16 cellular contexts compared by ENCODE assay signal in genomic region chr21:39654951-39655350, GRCh38. TPM values are rescaled to one million over a fixed set of nuclear protein-coding genes. Genes with fewer than 3 reads are reported as not detected.
DNase-seq lines count a peak whose midpoint lies in the region; ATAC-seq and TF ChIP-seq lines count a peak whose summit lies in the region.
"Had no signal": no experiment of that assay in that cellular context is flagged by ENCODE, and none has a peak within 500 bp of the region (broad histone marks: within the 10 kb centered on the region; RNA-seq: fewer than 3 reads in every experiment).

No MANE protein-coding gene starts in this region.

- no peaks in the 10 kb centered on the region for H3K27me3 Mint-ChIP-seq in GM23338 (ENCODE audit: insufficient read depth, low read depth, poor library complexity)
- peaks cover 19% of the 10 kb centered on the region for H3K27me3 Mint-ChIP-seq in stimulated activated naive CD8-positive, alpha-beta T cell treated with anti-CD3 and anti-CD28 coated beads, Interleukin-15, amount 100 ng/mL, for 72 hours

- peaks cover 81% of the 10 kb centered on the region for H3K36me3 Mint-ChIP-seq in GM23338 (ENCODE audit: low read depth)

- 90% methylated on average over 3 of the region's 3 CpGs for WGBS in hepatocyte (ENCODE audit: low lambda C conversion rate, missing lambda C conversion rate)

- peaks cover 14% of the 10 kb centered on the region for H3K4me1 Mint-ChIP-seq in GM23338
- H3K4me1 Mint-ChIP-seq in stimulated activated naive CD8-positive, alpha-beta T cell treated with anti-CD3 and anti-CD28 coated beads, Interleukin-15, amount 100 ng/mL, for 72 hours: no peaks in the 10 kb centered on the region
- H3K4me1 Mint-ChIP-seq: CD8-positive, alpha-beta memory T cell had no signal

- H3K4me2 ChIP-seq in GM23338 (no peak overlapping the region), hepatocyte (no peak overlapping the region)
- H3K4me2 ChIP-seq: BLaER1 had no signal

- no peak overlapping the region for H3K9ac ChIP-seq in muscle layer of colon (ENCODE audit: low read length)
- H3K9ac ChIP-seq: BLaER1 had no signal

- no peaks in the 10 kb centered on the region for H3K9me3 Mint-ChIP-seq in GM23338
- H3K9me3 Mint-ChIP-seq in stimulated activated naive CD8-positive, alpha-beta T cell treated with anti-CD3 and anti-CD28 coated beads, Interleukin-15, amount 100 ng/mL, for 72 hours: peaks cover 10 to 19% of the 10 kb centered on the region in 2 donors

- H3K36me3 ChIP-seq in GM23338 (ENCODE audit: insufficient read depth) (peaks cover 12% of the 10 kb centered on the region), hepatocyte (replicated peaks; ENCODE audit: insufficient read depth, low read depth) (no peaks in the 10 kb centered on the region), muscle layer of colon (ENCODE audit: insufficient read depth, low read length) (no peaks in the 10 kb centered on the region)
- H3K36me3 ChIP-seq in effector memory CD4-positive, alpha-beta T cell (ENCODE audit: control insufficient read depth, insufficient read depth, low read length): no peaks in the 10 kb centered on the region
- H3K36me3 ChIP-seq: BLaER1 had no signal

- ATAC-seq in GM23338: no peak
- no peak for ATAC-seq in sciatic nerve
- ATAC-seq in stimulated activated naive CD8-positive, alpha-beta T cell treated with anti-CD3 and anti-CD28 coated beads, Interleukin-15, amount 100 ng/mL, for 72 hours: no peak
- ATAC-seq: HCT116 had no signal

- no peak overlapping the region for H3K4me3 ChIP-seq in GM23338
- no peak overlapping the region for H3K4me3 ChIP-seq in hepatocyte
- H3K4me3 ChIP-seq in muscle layer of colon (ENCODE audit: low read depth in 1 of 2, low read length in 2 of 2): no peak overlapping the region
- no peak overlapping the region for H3K4me3 ChIP-seq in effector memory CD4-positive, alpha-beta T cell (ENCODE audit: insufficient read depth, low read depth, low read length, poor library complexity, severe bottlenecking)
- H3K4me3 ChIP-seq: BLaER1 had no signal

- peak overlapping the region; percentile 82 for H3K27ac Mint-ChIP-seq in GM23338
- no peak overlapping the region for H3K27ac Mint-ChIP-seq in stimulated activated naive CD8-positive, alpha-beta T cell treated with anti-CD3 and anti-CD28 coated beads, Interleukin-15, amount 100 ng/mL, for 72 hours
- H3K27ac Mint-ChIP-seq: CD8-positive, alpha-beta memory T cell had no signal

- no peak overlapping the region for H3K4me3 Mint-ChIP-seq in GM23338
- no peak overlapping the region for H3K4me3 Mint-ChIP-seq in stimulated activated naive CD8-positive, alpha-beta T cell treated with anti-CD3 and anti-CD28 coated beads, Interleukin-15, amount 100 ng/mL, for 72 hours

- intact Hi-C loops in sciatic nerve (cut with DNase I): no loop called here

- no peaks in the 10 kb centered on the region for H3K27me3 ChIP-seq in GM23338 (ENCODE audit: insufficient read depth)
- no peaks in the 10 kb centered on the region for H3K27me3 ChIP-seq in hepatocyte
- H3K27me3 ChIP-seq in muscle layer of colon (ENCODE audit: control insufficient read depth in 1 of 2, insufficient read depth in 2 of 2, low read length in 2 of 2): no peaks in the 10 kb centered on the region
- no peaks in the 10 kb centered on the region for H3K27me3 ChIP-seq in effector memory CD4-positive, alpha-beta T cell (replicated peaks; ENCODE audit: control insufficient read depth, insufficient read depth, low read length, poor library complexity, severe bottlenecking)
- H3K27me3 ChIP-seq: BLaER1 had no signal

- no peak for DNase-seq in GM23338 (ENCODE audit: low spot score)
- no peak for DNase-seq in hepatocyte (ENCODE audit: low spot score)
- DNase-seq in sciatic nerve (ENCODE audit: low spot score): peak; percentile 22
- no peak for DNase-seq in stimulated activated naive CD8-positive, alpha-beta T cell treated with anti-CD3 and anti-CD28 coated beads, Interleukin-15, amount 100 ng/mL, for 72 hours
- no peak for DNase-seq in effector memory CD4-positive, alpha-beta T cell
- DNase-seq in NCI-H187 treated with DMSO at 0.1 percent for 48 hours (lab: John Stamatoyannopoulos, UW): no peak
- no peak for DNase-seq in retina
- DNase-seq: 8988T; AML-193; Caco-2; CD8-positive, alpha-beta memory T cell; DND-41; GF-D8 had no signal

- H4K20me1 ChIP-seq in GM23338 (replicated peaks; ENCODE audit: insufficient read depth) (peaks cover 3% of the 10 kb centered on the region), hepatocyte (ENCODE audit: insufficient read depth, poor library complexity, severe bottlenecking) (no peaks in the 10 kb centered on the region)
- H4K20me1 ChIP-seq: BLaER1 had no signal

- H2AFZ ChIP-seq in GM23338: no peak overlapping the region
- H2AFZ ChIP-seq in hepatocyte: no peak overlapping the region

- no peaks in the 10 kb centered on the region for H3K9me3 ChIP-seq in hepatocyte (ENCODE audit: low read depth)
- peaks cover 9% of the 10 kb centered on the region for H3K9me3 ChIP-seq in muscle layer of colon (ENCODE audit: low read length)
- H3K9me3 ChIP-seq in effector memory CD4-positive, alpha-beta T cell (ENCODE audit: control insufficient read depth, low read length): peaks cover 4% of the 10 kb centered on the region
- H3K9me3 ChIP-seq: Caco-2 had no signal

- H3F3A ChIP-seq in GM23338 (replicated peaks; ENCODE audit: low read depth): no peaks in the 10 kb centered on the region; the same call in 1 of the 2 replicates

- TF ChIP-seq CTCF in GM23338 (conservative IDR thresholded peaks at IDR 0.05; ENCODE audit: low read depth in 2 of 2): no peak
- no peak for TF ChIP-seq CTCF in hepatocyte (IDR thresholded peaks at IDR 0.05; ENCODE audit: poor library complexity)

- 0 out of 2 replicates have a peak overlapping the region, but pooled peaks have one; percentile 69 for H3K27ac ChIP-seq in GM23338 (ENCODE audit: low read depth)
- H3K27ac ChIP-seq in hepatocyte: peak overlapping the region; percentile 39
- peak overlapping the region; percentile 24 for H3K27ac ChIP-seq in muscle layer of colon (ENCODE audit: low read depth, low read length)
- no peak overlapping the region for H3K27ac ChIP-seq in effector memory CD4-positive, alpha-beta T cell (ENCODE audit: insufficient read depth, low read length, poor library complexity, severe bottlenecking)
- H3K27ac ChIP-seq: BLaER1 had no signal

- no peaks in the 10 kb centered on the region for H3K9me2 ChIP-seq in GM23338 (ENCODE audit: insufficient read depth)
- no peaks in the 10 kb centered on the region for H3K9me2 ChIP-seq in hepatocyte (replicated peaks; ENCODE audit: insufficient read depth)

- H3K79me2 ChIP-seq in GM23338 (replicated peaks; ENCODE audit: insufficient read depth) (peaks cover 26% of the 10 kb centered on the region), hepatocyte (no peaks in the 10 kb centered on the region)

- peaks cover 7% of the 10 kb centered on the region; the same call in 1 of the 2 replicates for H3K4me1 ChIP-seq in GM23338 (ENCODE audit: insufficient read depth)
- peaks cover 7% of the 10 kb centered on the region for H3K4me1 ChIP-seq in hepatocyte (ENCODE audit: insufficient read depth)
- H3K4me1 ChIP-seq in muscle layer of colon (ENCODE audit: insufficient read depth, low read length): peaks cover 31% of the 10 kb centered on the region
- H3K4me1 ChIP-seq in effector memory CD4-positive, alpha-beta T cell (ENCODE audit: control insufficient read depth, insufficient read depth, low read length, poor library complexity, severe bottlenecking): no peaks in the 10 kb centered on the region
- H3K4me1 ChIP-seq: BLaER1, Caco-2 had no signal

TF ChIP-seq in GM23338, 12 proteins besides CTCF, POLR2A, EP300 and RAD21 (continues in another document):
- no peak for TF ChIP-seq ZNF331 (CRISPR knock-in tag; IDR thresholded peaks at IDR 0.05; ENCODE audit: low read depth)
- no peak for TF ChIP-seq STAT1 (IDR thresholded peaks at IDR 0.05; ENCODE audit: unreplicated experiment)
- no peak for TF ChIP-seq ETS1 (IDR thresholded peaks at IDR 0.05)
- TF ChIP-seq ZNF114 (CRISPR knock-in tag; IDR thresholded peaks at IDR 0.05): no peak
- TF ChIP-seq NANOG (IDR thresholded peaks at IDR 0.05; ENCODE audit: borderline replicate concordance): no peak
- no peak for TF ChIP-seq JUNB (IDR thresholded peaks at IDR 0.05; ENCODE audit: unreplicated experiment)
- no peak for TF ChIP-seq CREB1 (CRISPR knock-in tag; IDR thresholded peaks at IDR 0.05; ENCODE audit: low read depth)

RNA-seq across cellular contexts. Expression of gene B3GALT5, which starts 42.2 kb away (rescaled TPM):
- total RNA-seq in GM23338 (2014; rRNA removed; shearing (Covaris generic)): 31.7 and 37.5 TPM in 2 replicates
- polyA plus RNA-seq in GM23338 (2016; fragmentation: Nextera tagmentation; extraction: Ambion mirVana): 6.2 TPM in 2 replicates
- total RNA-seq in hepatocyte: 7.0 and 8.1 TPM in 2 replicates
- 2.0 and 3.1 TPM in 2 replicates for polyA plus RNA-seq in hepatocyte
- total RNA-seq in sciatic nerve: not detected
- total RNA-seq: CD8-positive, alpha-beta memory T cell had no signal
- polyA plus RNA-seq: CD8-positive, alpha-beta memory T cell had no signal
